ENCODE assay signal across 14 cellular contexts in genomic region chr9:120950421-120951388, GRCh38. TPM values are rescaled to one million over a fixed set of nuclear protein-coding genes. Genes with fewer than 3 reads are reported as not detected.
DNase-seq lines count a peak whose midpoint lies in the region; ATAC-seq, FAIRE-seq and TF ChIP-seq lines count a peak whose summit lies in the region.
"Had no signal": no experiment of that assay in that cellular context is flagged by ENCODE, and none has a peak within 500 bp of the region (broad histone marks: within the 10 kb centered on the region; RNA-seq: fewer than 3 reads in every experiment).

No MANE protein-coding gene starts in this region.

- CTCF ChIA-PET in HepG2 (lab: Yijun Ruan, JAX; ENCODE audit: low intra/inter-chr PET ratio, low total read pairs) = no interaction called here

- BruUV-seq in HepG2 (replicated peaks; lab: Mats Ljungman, UMichigan) = no TSS peak

- intact Hi-C loops in right lobe of liver (cut with DNase I) = no loop called here
- intact Hi-C loops in HepG2 (cut with micrococcal nuclease; ENCODE audit: unreplicated experiment) = no loop called here

- no peaks in the 10 kb centered on the region for H3K36me3 Mint-ChIP-seq in chondrocyte (ENCODE audit: low read depth)

- H3K9me3 ChIP-seq in right lobe of liver (no peaks in the 10 kb centered on the region), HepG2 (ENCODE audit: low read length) (no peaks in the 10 kb centered on the region), lung (ENCODE audit: control insufficient read depth in 2 of 2, insufficient read depth in 1 of 2, low read length in 1 of 2) (no peaks in the 10 kb centered on the region)

- FAIRE-seq in HepG2 (lab: Jason Lieb, UNC) = no peak
- FAIRE-seq: endometrium, keratinocyte had no signal

- in situ Hi-C loops in HepG2 (cut with HindIII; ENCODE audit: extremely low pct_ligation_motif_present, low pct_unique_long_range_greater_than_20kb) = no loop called here

- ATAC-seq in right lobe of liver (peak in 3 of 4 donors; percentile 12 to 58 (median 19)), HepG2 (no peak), lung (ENCODE audit: insufficient read depth, low FRiP score) (no peak), GM18502 (IDR thresholded peaks at IDR 0.05; ENCODE audit: poor library complexity, unreplicated experiment) (no peak), HG03460 (IDR thresholded peaks at IDR 0.05; ENCODE audit: unreplicated experiment) (no peak)

- TF ChIP-seq CTCF in right lobe of liver (IDR thresholded peaks at IDR 0.05) (no peak), HepG2 (CRISPR knock-in tag; IDR thresholded peaks at IDR 0.05) (no peak), chondrocyte (IDR thresholded peaks at IDR 0.05) (no peak), lung (IDR thresholded peaks at IDR 0.05; ENCODE audit: control extremely low read depth, extremely low read depth) (no peak)

- H3K36me3 ChIP-seq in right lobe of liver (peaks cover 0 to 60% (median 27%) of the 10 kb centered on the region in 4 donors), HepG2 (replicated peaks in 1 of 2; ENCODE audit: control insufficient read depth in 1 of 2, insufficient read depth in 2 of 2, low read length in 2 of 2) (peaks cover 16 to 34% of the 10 kb centered on the region in 2 experiments), lung (ENCODE audit: control insufficient read depth in 2 of 2, insufficient read depth in 2 of 2, low read length in 2 of 2) (peaks cover 0 to 4% of the 10 kb centered on the region in 2 donors)

- TF ChIP-seq EP300 in HepG2 (IDR thresholded peaks at IDR 0.05; ENCODE audit: low read depth in 2 of 2, low read length in 2 of 2) = no peak
- TF ChIP-seq EP300 in HepG2 (CRISPR knock-in tag; IDR thresholded peaks at IDR 0.05; ENCODE audit: borderline replicate concordance) = no peak

- no peaks in the 10 kb centered on the region for H3K27me3 Mint-ChIP-seq in chondrocyte (ENCODE audit: low read depth)

- H3K27ac Mint-ChIP-seq in chondrocyte (ENCODE audit: unreplicated experiment) = peak overlapping the region; percentile 76

- H4K20me1 ChIP-seq in HepG2 (ENCODE audit: insufficient read depth, low read length) = no peaks in the 10 kb centered on the region

- H3K9me3 Mint-ChIP-seq in chondrocyte (ENCODE audit: low read depth) = no peaks in the 10 kb centered on the region

- DNase-seq in right lobe of liver = no peak
- no peak for DNase-seq in HepG2 (ENCODE audit: low spot score)
- no peak for DNase-seq in chondrocyte (ENCODE audit: low spot score)
- peak; percentile 45 for DNase-seq in lung (ENCODE audit: low spot score)
- no peak for DNase-seq in ecto neural progenitor cell (ENCODE audit: low spot score)
- DNase-seq in activated CD4-positive, alpha-beta T cell treated with anti-CD3 and anti-CD28 coated beads for 4 hours = no peak
- DNase-seq: activated CD4-positive, alpha-beta T cell treated with anti-CD3 and anti-CD28 coated beads, Interleukin-2, amount 50 U/mL, for 4 hours; activated effector memory CD4-positive, alpha-beta T cell treated with anti-CD3 and anti-CD28 coated beads, Interleukin-2, amount 50 U/mL, for 16 hours; Calu3; glutamatergic neuron had no signal

- TF ChIP-seq RAD21 in HepG2 (CRISPR knock-in tag; IDR thresholded peaks at IDR 0.05) = no peak

- no peaks in the 10 kb centered on the region for H3K27me3 ChIP-seq in right lobe of liver
- H3K27me3 ChIP-seq in HepG2 (ENCODE audit: control insufficient read depth in 1 of 2, insufficient read depth in 2 of 2, low read length in 2 of 2) = no peaks in the 10 kb centered on the region
- H3K27me3 ChIP-seq in lung (ENCODE audit: control insufficient read depth, insufficient read depth) = no peaks in the 10 kb centered on the region

- WGBS in right lobe of liver (ENCODE audit: insufficient coverage, low coverage, low lambda C conversion rate, missing lambda C conversion rate) = 63% methylated on average over 6 of the region's 8 CpGs
- WGBS in HepG2 (ENCODE audit: low lambda C conversion rate) = 88% methylated on average over 8 of the region's 8 CpGs
- 52 to 74% methylated on average over 8 of the region's 8 CpGs for WGBS in lung, 2 donors

- TF ChIP-seq POLR2A in right lobe of liver (IDR thresholded peaks at IDR 0.05) (no peak), HepG2 (IDR thresholded peaks at IDR 0.05; ENCODE audit: insufficient read depth in 1 of 2, low read depth in 2 of 2, low read length in 2 of 2) (no peak)

- no peaks in the 10 kb centered on the region for H3K79me2 ChIP-seq in HepG2 (ENCODE audit: insufficient read depth, low read length)

- H3K4me2 ChIP-seq in HepG2 (ENCODE audit: low read depth, low read length) = no peak overlapping the region

- H3K4me1 ChIP-seq in right lobe of liver = peaks cover 0 to 6% (median 0%) of the 10 kb centered on the region in 4 donors
- no peaks in the 10 kb centered on the region for H3K4me1 ChIP-seq in HepG2 (ENCODE audit: insufficient read depth, low read length)
- peaks cover 0 to 7% of the 10 kb centered on the region in 2 donors for H3K4me1 ChIP-seq in lung (ENCODE audit: control insufficient read depth in 2 of 2, insufficient read depth in 2 of 2, low read length in 2 of 2)

- peaks cover 38% of the 10 kb centered on the region for H3K4me1 Mint-ChIP-seq in chondrocyte (ENCODE audit: low read depth)

- no peak overlapping the region for H3K4me3 ChIP-seq in right lobe of liver
- no peak overlapping the region for H3K4me3 ChIP-seq in HepG2 (replicated peaks in 1 of 3; ENCODE audit: insufficient read depth in 1 of 3, low read depth in 2 of 3, low read length in 3 of 3)
- no peak overlapping the region for H3K4me3 ChIP-seq in lung

- H3K9ac ChIP-seq in HepG2 (ENCODE audit: insufficient read depth, low read depth, low read length) = no peak overlapping the region

- POLR2A ChIA-PET in HepG2 (lab: Yijun Ruan, JAX) = no interaction called here

- no peak overlapping the region for H3K4me3 Mint-ChIP-seq in chondrocyte (ENCODE audit: unreplicated experiment)

- H3K27ac ChIP-seq in right lobe of liver (peak overlapping the region in 1 of 3 donors; percentile 11), HepG2 (ENCODE audit: extremely low read length, insufficient read depth, low read length) (no peak overlapping the region), lung (ENCODE audit: low read depth in 1 of 2, low read length in 1 of 2) (peak overlapping the region in 1 of 2 donors; percentile 43)

- no peak overlapping the region for H2AFZ ChIP-seq in HepG2 (ENCODE audit: low read length)

TF ChIP-seq in HepG2, 621 proteins besides CTCF, POLR2A, EP300 and RAD21 (continues in another document):
- TF ChIP-seq PHF8 (CRISPR knock-in tag; IDR thresholded peaks at IDR 0.05) (no peak), ZNF160 (CRISPR knock-in tag; IDR thresholded peaks at IDR 0.05) (no peak), ZNF75D (CRISPR knock-in tag; IDR thresholded peaks at IDR 0.05; ENCODE audit: borderline replicate concordance) (no peak), RBM39 (IDR thresholded peaks at IDR 0.05; ENCODE audit: low read depth, low read length, poor library complexity, severe bottlenecking) (no peak)
- TF ChIP-seq, protein P1, sequence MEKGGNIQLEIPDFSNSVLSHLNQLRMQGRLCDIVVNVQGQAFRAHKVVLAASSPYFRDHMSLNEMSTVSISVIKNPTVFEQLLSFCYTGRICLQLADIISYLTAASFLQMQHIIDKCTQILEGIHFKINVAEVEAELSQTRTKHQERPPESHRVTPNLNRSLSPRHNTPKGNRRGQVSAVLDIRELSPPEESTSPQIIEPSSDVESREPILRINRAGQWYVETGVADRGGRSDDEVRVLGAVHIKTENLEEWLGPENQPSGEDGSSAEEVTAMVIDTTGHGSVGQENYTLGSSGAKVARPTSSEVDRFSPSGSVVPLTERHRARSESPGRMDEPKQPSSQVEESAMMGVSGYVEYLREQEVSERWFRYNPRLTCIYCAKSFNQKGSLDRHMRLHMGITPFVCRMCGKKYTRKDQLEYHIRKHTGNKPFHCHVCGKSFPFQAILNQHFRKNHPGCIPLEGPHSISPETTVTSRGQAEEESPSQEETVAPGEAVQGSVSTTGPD (CRISPR knock-in tag; IDR thresholded peaks at IDR 0.05) = no peak

RNA-seq across cellular contexts. Expression of gene TRAF1, which starts 24.1 kb away (rescaled TPM):
- total RNA-seq in right lobe of liver = 1 to 10 TPM in 5 of 6 experiments, under 1 TPM in 1; 0.99 to 2.5 (median 2.1) TPM
- total RNA-seq in HepG2 (2016; rRNA removed; fragmentation: Illumina TruSeq; extraction: Trizol) = 0.11 and 0.44 TPM in 2 replicates
- 0.09 and 0.10 TPM in 2 replicates for total RNA-seq in HepG2 (2016; cell fraction: cytosol; rRNA removed; fragmentation: Illumina TruSeq; extraction: Trizol; ENCODE audit: low read depth)
- total RNA-seq in HepG2 (2016; cell fraction: insoluble cytoplasmic fraction; rRNA removed; fragmentation: Illumina TruSeq; extraction: Trizol) = 0.25 and 0.39 TPM in 2 replicates
- total RNA-seq in HepG2 (2016; cell fraction: membrane; rRNA removed; fragmentation: Illumina TruSeq; extraction: Trizol) = 0.09 and 0.21 TPM in 2 replicates
- 0.75 and 0.87 TPM in 2 replicates for total RNA-seq in HepG2 (2016; cell fraction: nucleus; rRNA removed; fragmentation: Illumina TruSeq; extraction: Trizol)
- 1.0 and 1.8 TPM in 2 replicates for polyA plus RNA-seq in HepG2 (2011; rRNA removed)
- polyA plus RNA-seq in HepG2 (2011; cell fraction: cytosol; rRNA removed) = 0.48 and 0.60 TPM in 2 replicates
- 5.5 and 7.6 TPM in 2 replicates for polyA plus RNA-seq in HepG2 (2011; cell fraction: nucleus; rRNA removed)
- polyA plus RNA-seq in HepG2 (2012) = 0.59 and 0.96 TPM in 2 replicates
- 0.07 and 0.10 TPM in 2 replicates for polyA plus RNA-seq in HepG2 (2016; cell fraction: cytosol; fragmentation: Illumina TruSeq; extraction: Trizol; ENCODE audit: low read depth)
- 0.19 and 0.26 TPM in 2 replicates for polyA plus RNA-seq in HepG2 (2016; cell fraction: insoluble cytoplasmic fraction; fragmentation: Illumina TruSeq; extraction: Trizol; ENCODE audit: low read depth)
- polyA plus RNA-seq in HepG2 (2016; cell fraction: membrane; fragmentation: Illumina TruSeq; extraction: Trizol; ENCODE audit: low read depth) = 0.09 and 0.19 TPM in 2 replicates
- polyA plus RNA-seq in HepG2 (2016; cell fraction: nucleus; fragmentation: Illumina TruSeq; extraction: Trizol; ENCODE audit: insufficient read depth, low read depth) = 2.2 TPM in 2 replicates
- polyA minus RNA-seq in HepG2 (2011; rRNA and poly(A)+ RNA removed; ENCODE audit: low replicate concordance) = 0.91 and 1.4 TPM in 2 replicates
- 0.09 and 0.20 TPM in 2 replicates for polyA minus RNA-seq in HepG2 (2011; cell fraction: cytosol; rRNA and poly(A)+ RNA removed)
- polyA minus RNA-seq in HepG2 (2011; cell fraction: nucleus; rRNA and poly(A)+ RNA removed) = 3.5 and 3.7 TPM in 2 replicates
- total RNA-seq in chondrocyte = 10.0 to 11.3 TPM (median 10.8 TPM) in 3 replicates
- 1 to 10 TPM; 5.8 to 6.4 TPM for total RNA-seq in lung
- polyA plus RNA-seq in lung = 10 to 100 TPM in 1 of 2 donors, 1 to 10 TPM in 1; 3.9 to 23.1 TPM

Comparison
In these comparisons a context has a peak if more than half of its experiments do, and no peak if none do; other contexts are left out.
1. ATAC-seq: peak in right lobe of liver (3 of 4); none in HepG2 (single experiment), lung (single experiment), GM18502 (single experiment) and HG03460 (single experiment).